8 cellular contexts compared by ENCODE assay signal in the genomic region with DNA sequence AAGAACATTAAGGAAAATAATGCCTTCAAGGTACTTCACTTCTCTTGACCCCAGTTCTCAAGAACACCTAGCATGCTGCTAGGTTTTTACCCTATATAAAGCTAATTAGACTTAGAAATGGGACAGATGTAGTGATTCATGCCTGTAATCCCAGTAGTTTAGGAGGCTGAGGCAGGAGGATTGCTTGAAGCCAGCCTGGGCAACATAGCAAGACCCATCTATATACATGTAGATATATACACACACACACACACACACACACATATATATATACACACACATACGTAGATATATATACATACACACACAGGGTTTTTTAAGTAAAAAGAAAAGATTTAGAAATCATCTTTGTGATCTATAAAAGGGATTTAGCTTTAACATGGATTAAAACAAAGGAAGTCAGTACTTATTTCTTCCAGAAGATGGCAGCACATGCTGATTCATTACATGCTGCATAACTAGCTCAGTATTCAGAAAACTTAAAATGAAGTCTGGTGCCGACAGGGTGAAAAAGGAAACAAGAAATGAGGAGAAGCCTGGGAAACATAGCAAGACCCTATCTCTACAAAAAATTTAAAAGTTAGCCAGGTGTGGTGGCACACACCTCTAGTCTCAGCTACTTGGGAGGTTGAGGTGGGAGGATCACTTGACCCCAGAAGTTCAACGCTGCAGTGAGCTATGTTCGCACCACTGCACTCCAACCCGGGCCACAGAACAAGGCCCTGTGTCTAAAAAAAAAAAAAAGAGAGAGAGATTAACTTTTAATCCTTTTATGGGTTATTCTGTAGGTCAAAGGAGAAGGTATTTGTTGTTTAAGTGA. TPM values are rescaled to one million over a fixed set of nuclear protein-coding genes. Genes with fewer than 3 reads are reported as not detected.
DNase-seq lines count a peak whose midpoint lies in the region; ATAC-seq, FAIRE-seq and TF ChIP-seq lines count a peak whose summit lies in the region.

No MANE protein-coding gene starts in this region.

- DNase-seq in CMK (ENCODE audit: low read depth) (peak; percentile 17), GM19239 (ENCODE audit: insufficient read length, low spot score) (peak; percentile 27), NCI-H460 (ENCODE audit: extremely low read depth, low read depth) (peak; percentile 38), ascending aorta (ENCODE audit: low spot score in 2 of 2) (no peak), left ventricle myocardium inferior (no peak), sciatic nerve (ENCODE audit: low spot score) (no peak)

- H3K4me3 ChIP-seq in ascending aorta (no peak overlapping the region), left ventricle myocardium inferior (no peak overlapping the region)

- FAIRE-seq in GM19239 (lab: Jason Lieb, UNC) = peak; percentile 73

- TF ChIP-seq CTCF in ascending aorta (IDR thresholded peaks at IDR 0.05) (peak; percentile 62 to 78 (median 74)), left ventricle myocardium inferior (IDR thresholded peaks at IDR 0.05; ENCODE audit: borderline replicate concordance) (peak; percentile 85)

- H3K4me1 ChIP-seq in ascending aorta = peaks cover 0 to 5% of the 10 kb centered on the region in 2 donors
- peaks cover 4% of the 10 kb centered on the region for H3K4me1 ChIP-seq in left ventricle myocardium inferior

- H3K9me3 ChIP-seq in ascending aorta (no peaks in the 10 kb centered on the region), left ventricle myocardium inferior (replicated peaks) (no peaks in the 10 kb centered on the region)

- H3K27me3 ChIP-seq in ascending aorta (no peaks in the 10 kb centered on the region), left ventricle myocardium inferior (ENCODE audit: low read depth) (no peaks in the 10 kb centered on the region)

- H3K27ac ChIP-seq in ascending aorta = no peak overlapping the region
- no peak overlapping the region for H3K27ac ChIP-seq in left ventricle myocardium inferior (replicated peaks)

- H3K36me3 ChIP-seq in ascending aorta (peaks cover 29 to 35% of the 10 kb centered on the region in 2 donors), left ventricle myocardium inferior (peaks cover 82% of the 10 kb centered on the region)

- intact Hi-C loops in ascending aorta (cut with DNase I) = loop anchor here (2.0 to 10.0 kb wide), 2 partner anchors 28 to 602 kb away; a partner anchor contains a TSS
- intact Hi-C loops in left ventricle myocardium inferior (cut with micrococcal nuclease) = no loop called here
- intact Hi-C loops in sciatic nerve (cut with DNase I) = no loop called here

- peak; percentile 79 for ATAC-seq in sciatic nerve
- ATAC-seq in GM19397 (IDR thresholded peaks at IDR 0.05; ENCODE audit: unreplicated experiment) = no peak
- no peak for ATAC-seq in GM18858 (IDR thresholded peaks at IDR 0.05; ENCODE audit: unreplicated experiment)

RNA-seq across cellular contexts. Expression of a gene that starts 28.5 kb away (rescaled TPM):
- total RNA-seq in NCI-H460 (2014; rRNA removed; shearing (Covaris generic)) = 27.7 and 30.6 TPM in 2 replicates
- 21.6 and 39.0 TPM in 2 replicates for polyA plus RNA-seq in NCI-H460 (2014; cell fraction: nucleus; rRNA removed)
- total RNA-seq in ascending aorta = 50.6 TPM
- 69.7 TPM for total RNA-seq in left ventricle myocardium inferior
- 52.0 TPM for total RNA-seq in sciatic nerve

Comparison
In these comparisons a context has a peak if more than half of its experiments do, and no peak if none do; other contexts are left out.
1. DNase-seq: peak in CMK (single experiment), GM19239 (single experiment) and NCI-H460 (single experiment); none in ascending aorta (0 of 2), left ventricle myocardium inferior (single experiment) and sciatic nerve (single experiment).